In genomic region chr3:60142009-60142408, GRCh38 we compare ENCODE assay signal across 20 cellular contexts.
DNase-seq lines count a peak whose midpoint lies in the region; ATAC-seq and TF ChIP-seq lines count a peak whose summit lies in the region.
"Had no signal": no experiment of that assay in that cellular context is flagged by ENCODE, and none has a peak within 500 bp of the region (broad histone marks: within the 10 kb centered on the region; RNA-seq: fewer than 3 reads in every experiment).

No MANE protein-coding gene starts in this region.

- H3K4me1 ChIP-seq in heart right ventricle (peaks cover 0 to 7% (median 0%) of the 10 kb centered on the region in 9 donors), right atrium auricular region (no peaks in the 10 kb centered on the region), esophagus muscularis mucosa (no peaks in the 10 kb centered on the region), right cardiac atrium (ENCODE audit: control insufficient read depth, insufficient read depth, low read length) (no peaks in the 10 kb centered on the region)
- H3K4me1 ChIP-seq: A549 had no signal

- WGBS in heart right ventricle, 2 donors, result 54 to 62% methylated on average over 2 of the region's 2 CpGs
- 83% methylated on average over 2 of the region's 2 CpGs for WGBS in esophagus muscularis mucosa
- 40% methylated on average over 2 of the region's 2 CpGs for WGBS in right cardiac atrium

- H3K4me3 ChIP-seq in heart right ventricle, result no peak overlapping the region
- no peak overlapping the region for H3K4me3 ChIP-seq in right atrium auricular region
- H3K4me3 ChIP-seq in esophagus muscularis mucosa, result no peak overlapping the region
- H3K4me3 ChIP-seq in right cardiac atrium (ENCODE audit: low read length), result no peak overlapping the region
- H3K4me3 ChIP-seq: A549 had no signal

- H3K36me3 ChIP-seq in heart right ventricle (no peaks in the 10 kb centered on the region), right atrium auricular region (no peaks in the 10 kb centered on the region), esophagus muscularis mucosa (no peaks in the 10 kb centered on the region)

- DNase-seq in heart right ventricle, result no peak
- no peak for DNase-seq in right atrium auricular region (ENCODE audit: low spot score)
- DNase-seq in esophagus muscularis mucosa (ENCODE audit: extremely low spot score), result peak; percentile 24
- DNase-seq in right cardiac atrium, result no peak
- no peak for DNase-seq in NCI-H446 (lab: John Stamatoyannopoulos, UW)
- DNase-seq in AG08396 (ENCODE audit: low spot score), result no peak
- DNase-seq in middle frontal gyrus (ENCODE audit: extremely low spot score, low spot score), result no peak
- DNase-seq: CD4-positive, CD25-positive, alpha-beta regulatory T cell; DMS79 treated with DMSO at 0.1 percent for 48 hours; H7; HFFc6; Kasumi-1; NCI-H1694; NCI-H2081; NCI-H446 treated with DMSO at 0.1 percent for 48 hours; NCI-H526 treated with DMSO at 0.1 percent for 48 hours; PC-3; RPMI8226; SIG-M5 had no signal

- H3K27ac ChIP-seq in heart right ventricle (no peak overlapping the region), right atrium auricular region (no peak overlapping the region), esophagus muscularis mucosa (replicated peaks in 1 of 4) (no peak overlapping the region), right cardiac atrium (ENCODE audit: low read length) (no peak overlapping the region)
- H3K27ac ChIP-seq: A549 had no signal

- peak in 7 of 8 donors; percentile 37 to 82 (median 50) for ATAC-seq in heart right ventricle
- peak; percentile 60 to 73 for ATAC-seq in right cardiac atrium
- ATAC-seq: A549, PC-3 had no signal

- TF ChIP-seq CTCF in heart right ventricle (IDR thresholded peaks at IDR 0.05) (no peak), right atrium auricular region (IDR thresholded peaks at IDR 0.05) (no peak), esophagus muscularis mucosa (IDR thresholded peaks at IDR 0.05) (no peak)

- no peak for TF ChIP-seq POLR2A in esophagus muscularis mucosa (IDR thresholded peaks at IDR 0.05; ENCODE audit: low read depth)

- intact Hi-C loops in heart right ventricle (cut with DNase I), result no loop called here
- intact Hi-C loops in esophagus muscularis mucosa (cut with DNase I), result no loop called here
- intact Hi-C loops in right cardiac atrium (cut with DNase I), result no loop called here

- H3K27me3 ChIP-seq in heart right ventricle, result no peaks in the 10 kb centered on the region
- no peaks in the 10 kb centered on the region for H3K27me3 ChIP-seq in right atrium auricular region
- no peaks in the 10 kb centered on the region for H3K27me3 ChIP-seq in esophagus muscularis mucosa
- H3K27me3 ChIP-seq in right cardiac atrium (ENCODE audit: control insufficient read depth, insufficient read depth), result no peaks in the 10 kb centered on the region

- no peak for TF ChIP-seq EP300 in esophagus muscularis mucosa (IDR thresholded peaks at IDR 0.05)

- H3K9me3 ChIP-seq in heart right ventricle (no peaks in the 10 kb centered on the region), right atrium auricular region (no peaks in the 10 kb centered on the region), esophagus muscularis mucosa (no peaks in the 10 kb centered on the region), right cardiac atrium (ENCODE audit: control insufficient read depth, low read length) (no peaks in the 10 kb centered on the region)
- H3K9me3 ChIP-seq: A549 had no signal
